In genomic region chr2:61327173-61327572, GRCh38 we compare ENCODE assay signal across 24 cellular contexts.
DNase-seq lines count a peak whose midpoint lies in the region; ATAC-seq, FAIRE-seq and TF ChIP-seq lines count a peak whose summit lies in the region.
"Had no signal": no experiment of that assay in that cellular context is flagged by ENCODE, and none has a peak within 500 bp of the region (broad histone marks: within the 10 kb centered on the region; RNA-seq: fewer than 3 reads in every experiment).

No MANE protein-coding gene starts in this region.

- TF ChIP-seq POLR2A in GM12878 (IDR thresholded peaks at IDR 0.05; ENCODE audit: low read depth, low read length) (no peak), stomach (IDR thresholded peaks at IDR 0.05) (no peak)

- peaks cover 24% of the 10 kb centered on the region for H3K4me1 Mint-ChIP-seq in activated T-cell treated with anti-CD3 and anti-CD28 coated beads, Interleukin-2, amount 50 U/mL, for 72 hours (ENCODE audit: low read depth)
- H3K4me1 Mint-ChIP-seq: activated B cell treated with CpG ODN at 0.5 μM for 24 hours, endodermal cell had no signal

- WGBS in GM12878 (ENCODE audit: insufficient coverage, insufficient replicate concordance, low lambda C conversion rate, missing lambda C conversion rate), result 81% methylated on average over 3 of the region's 3 CpGs
- 46 to 72% (median 50%) methylated on average over 3 of the region's 3 CpGs for WGBS in stomach, 5 donors

- peak overlapping the region in 1 of 2 donors; percentile 50 for H3K4me3 Mint-ChIP-seq in activated T-cell treated with anti-CD3 and anti-CD28 coated beads, Interleukin-2, amount 50 U/mL, for 72 hours
- H3K4me3 Mint-ChIP-seq: activated B cell treated with CpG ODN at 0.5 μM for 24 hours, endodermal cell had no signal

- CTCF ChIA-PET in GM12878 (lab: Yijun Ruan, JAX), result no interaction called here

- H4K20me1 ChIP-seq in MM.1S (ENCODE audit: insufficient read depth, low read length) (no peaks in the 10 kb centered on the region), GM12878 (ENCODE audit: control insufficient read depth, insufficient read depth) (no peaks in the 10 kb centered on the region)

- H3K27ac ChIP-seq in MM.1S (ENCODE audit: low read length), result peak overlapping the region; percentile 17; the same call in 1 of the 2 replicates
- H3K27ac ChIP-seq in GM12878 (ENCODE audit: control insufficient read depth, insufficient read depth), result no peak overlapping the region
- peak overlapping the region in 1 of 5 donors; percentile 58 for H3K27ac ChIP-seq in stomach
- H3K27ac ChIP-seq: brain microvascular endothelial cell, gastroesophageal sphincter, prostate gland, testis, vagina had no signal

- SMC1A ChIA-PET in GM12878 (lab: Charles Lee; ENCODE audit: uncharacterized antibody, unreplicated experiment), result no interaction called here

- peaks cover 3% of the 10 kb centered on the region for H3F3A ChIP-seq in MM.1S (ENCODE audit: insufficient read depth, low read length)

- H3K27me3 ChIP-seq in MM.1S (replicated peaks; ENCODE audit: insufficient read depth, low read length) (no peaks in the 10 kb centered on the region), GM12878 (replicated peaks in 1 of 2; ENCODE audit: control insufficient read depth in 2 of 2, insufficient read depth in 2 of 2, low read length in 1 of 2) (no peaks in the 10 kb centered on the region), stomach (no peaks in the 10 kb centered on the region)
- H3K27me3 ChIP-seq: brain microvascular endothelial cell, gastroesophageal sphincter, testis, vagina had no signal

- H3K9me2 ChIP-seq in MM.1S (replicated peaks; ENCODE audit: insufficient read depth, low read length), result no peaks in the 10 kb centered on the region

- BruUV-seq in GM12878 (replicated peaks; lab: Mats Ljungman, UMichigan), result no TSS peak

- POLR2A ChIA-PET in GM12878 (lab: Charles Lee), result no interaction called here

- RAD21 ChIA-PET in GM12878 (lab: Charles Lee; ENCODE audit: unreplicated experiment), result no interaction called here

- H3K9me3 ChIP-seq in MM.1S (replicated peaks; ENCODE audit: insufficient read depth, low read length), result no peaks in the 10 kb centered on the region
- no peaks in the 10 kb centered on the region for H3K9me3 ChIP-seq in GM12878 (replicated peaks; ENCODE audit: control insufficient read depth, insufficient read depth, low read length)
- no peaks in the 10 kb centered on the region for H3K9me3 ChIP-seq in stomach
- H3K9me3 ChIP-seq: gastroesophageal sphincter, prostate gland, testis, vagina had no signal

- FAIRE-seq in GM12878 (lab: Jason Lieb, UNC), result no peak
- FAIRE-seq: colon, keratinocyte had no signal

- peaks cover 3 to 7% of the 10 kb centered on the region in 2 donors for H3K36me3 Mint-ChIP-seq in activated T-cell treated with anti-CD3 and anti-CD28 coated beads, Interleukin-2, amount 50 U/mL, for 72 hours (ENCODE audit: insufficient read depth in 2 of 2)

- H2AFZ ChIP-seq in MM.1S (ENCODE audit: low read length) (no peak overlapping the region), GM12878 (ENCODE audit: control insufficient read depth, low read depth, low read length) (no peak overlapping the region)

- H3K9ac ChIP-seq in MM.1S (ENCODE audit: low read length) (no peak overlapping the region), GM12878 (ENCODE audit: control insufficient read depth, insufficient read depth, low read length) (no peak overlapping the region)

- no peak overlapping the region for H3K4me3 ChIP-seq in MM.1S (ENCODE audit: low read length)
- no peak overlapping the region for H3K4me3 ChIP-seq in GM12878
- no peak overlapping the region for H3K4me3 ChIP-seq in stomach
- H3K4me3 ChIP-seq: gastroesophageal sphincter, prostate gland, testis, vagina had no signal

- TF ChIP-seq EP300 in GM12878 (IDR thresholded peaks at IDR 0.05; ENCODE audit: borderline replicate concordance in 1 of 2, control insufficient read depth in 1 of 2, low read depth in 2 of 2, low read length in 2 of 2) (no peak), stomach (IDR thresholded peaks at IDR 0.05) (no peak)

- peak; percentile 34 to 40 for ATAC-seq in activated T-cell treated with anti-CD3 and anti-CD28 coated beads, Interleukin-2, amount 50 U/mL, for 72 hours (replicated peaks in 1 of 2)
- ATAC-seq in GM12878 (peak; percentile 30; the same call in 2 of the 3 replicates), GM18517 (IDR thresholded peaks at IDR 0.05; ENCODE audit: unreplicated experiment) (no peak)
- ATAC-seq in stimulated activated naive CD8-positive, alpha-beta T cell treated with anti-CD3 and anti-CD28 coated beads, Interleukin-15, Interleukin-2, amounts not matched to agents 100 U/mL and 50 U/mL, for 24 hours, result no peak
- ATAC-seq: gastroesophageal sphincter, SK-N-SH treated with all-trans-retinoic acid at 6 μM for 48 hours had no signal

- no peaks in the 10 kb centered on the region for H3K9me3 Mint-ChIP-seq in activated T-cell treated with anti-CD3 and anti-CD28 coated beads, Interleukin-2, amount 50 U/mL, for 72 hours
- H3K9me3 Mint-ChIP-seq: activated B cell treated with CpG ODN at 0.5 μM for 24 hours, endodermal cell had no signal

- TF ChIP-seq CTCF in GM10266 (IDR thresholded peaks at IDR 0.05; ENCODE audit: control insufficient read depth, insufficient read depth, low read depth, missing control alignments), result no peak
- no peak for TF ChIP-seq CTCF in MM.1S (IDR thresholded peaks at IDR 0.05; ENCODE audit: low read length)
- no peak for TF ChIP-seq CTCF in GM12878 (IDR thresholded peaks at IDR 0.05 in 2 of 3, conservative IDR thresholded peaks at IDR 0.05 in 1 of 3; ENCODE audit: control insufficient read depth in 2 of 3, extremely low read depth in 1 of 3, insufficient read depth in 1 of 3, low read depth in 3 of 3, low read length in 3 of 3)
- no peak for TF ChIP-seq CTCF in stomach (IDR thresholded peaks at IDR 0.05)

- 0 out of 2 replicates have a peak, but pooled peaks cover 3% of the 10 kb centered on the region for H3K79me2 ChIP-seq in MM.1S (ENCODE audit: low read length)
- no peaks in the 10 kb centered on the region for H3K79me2 ChIP-seq in GM12878 (ENCODE audit: control insufficient read depth, insufficient read depth, low read length)

- no peaks in the 10 kb centered on the region for H3K27me3 Mint-ChIP-seq in activated T-cell treated with anti-CD3 and anti-CD28 coated beads, Interleukin-2, amount 50 U/mL, for 72 hours (ENCODE audit: low read depth)
- H3K27me3 Mint-ChIP-seq: activated B cell treated with CpG ODN at 0.5 μM for 24 hours had no signal

- H3K4me1 ChIP-seq in MM.1S (ENCODE audit: low read length) (peaks cover 11% of the 10 kb centered on the region; the same call in 1 of the 2 replicates), GM12878 (ENCODE audit: control insufficient read depth, insufficient read depth, low read length) (no peaks in the 10 kb centered on the region), stomach (peaks cover 0 to 10% (median 4%) of the 10 kb centered on the region in 4 donors)
- H3K4me1 ChIP-seq: gastroesophageal sphincter, prostate gland, testis had no signal

- no peak for TF ChIP-seq RAD21 in GM12878 (IDR thresholded peaks at IDR 0.05; ENCODE audit: insufficient read depth, low read depth, low read length)

- H3K36me3 ChIP-seq in MM.1S (replicated peaks; ENCODE audit: insufficient read depth, low read length) (no peaks in the 10 kb centered on the region; the same call in 1 of the 2 replicates), GM12878 (ENCODE audit: control insufficient read depth in 2 of 2, insufficient read depth in 2 of 2, low read length in 1 of 2) (peaks cover 0 to 24% of the 10 kb centered on the region in 2 experiments; a peak in 3 of 4 replicates), stomach (peaks cover 15 to 82% (median 65%) of the 10 kb centered on the region in 4 donors)

- peak overlapping the region; percentile 29; the same call in 1 of the 2 replicates for H3K4me2 ChIP-seq in MM.1S (ENCODE audit: low read depth, low read length)
- H3K4me2 ChIP-seq in GM12878 (ENCODE audit: control insufficient read depth, insufficient read depth), result no peak overlapping the region

- in situ Hi-C loops in GM12878 (cut with MboI), result no loop called here

- peak overlapping the region; percentile 33 for H3K27ac Mint-ChIP-seq in activated T-cell treated with anti-CD3 and anti-CD28 coated beads, Interleukin-2, amount 50 U/mL, for 72 hours
- H3K27ac Mint-ChIP-seq: activated B cell treated with CpG ODN at 0.5 μM for 24 hours had no signal

- intact Hi-C loops in GM12878 (cut with micrococcal nuclease; ENCODE audit: unreplicated experiment), result no loop called here
- intact Hi-C loops in stomach (cut with DNase I; ENCODE audit: low total_unique reads), result no loop called here

- no peak for DNase-seq in activated T-cell treated with anti-CD3 and anti-CD28 coated beads, Interleukin-2, amount 50 U/mL, for 72 hours
- no peak for DNase-seq in activated T-cell treated with anti-CD3 and anti-CD28 coated beads for 4 hours
- DNase-seq in GM10266 (ENCODE audit: extremely low spot score), result peak; percentile 9
- peak; percentile 32 for DNase-seq in MM.1S
- no peak for DNase-seq in GM12878 (ENCODE audit: low read depth, low spot score)
- DNase-seq in stimulated activated naive CD8-positive, alpha-beta T cell treated with anti-CD3 and anti-CD28 coated beads, Interleukin-15, Interleukin-2, amounts not matched to agents 100 U/mL and 50 U/mL, for 24 hours, result no peak
- DNase-seq in stomach, result no peak
- DNase-seq: activated B cell treated with CpG ODN at 0.5 μM for 24 hours; activated CD8-positive, alpha-beta memory T cell treated with anti-CD3 and anti-CD28 coated beads, Interleukin-2, amount 50 U/mL, for 4 hours; brain microvascular endothelial cell; C1 segment of cervical spinal cord; endodermal cell; Karpas-422; NCI-H187 treated with DMSO at 0.1 percent for 48 hours; stimulated activated CD4-positive, alpha-beta T cell treated with anti-CD3 and anti-CD28 coated beads, Interleukin-1b, Interleukin-23, amount 100 ng/mL, for 48 hours; T-helper 9 cell; testis had no signal

TF ChIP-seq in GM12878, 131 proteins besides CTCF, POLR2A, EP300 and RAD21 (continues in another document):
- TF ChIP-seq ETV6 (conservative IDR thresholded peaks at IDR 0.05 in 1 of 2, IDR thresholded peaks at IDR 0.05 in 1 of 2; ENCODE audit: borderline replicate concordance in 1 of 2, low read depth in 1 of 2), result no peak
- TF ChIP-seq BCL3 (IDR thresholded peaks at IDR 0.05; ENCODE audit: borderline replicate concordance, insufficient read depth, low read depth, low read length, poor library complexity, severe bottlenecking), result no peak
- no peak for TF ChIP-seq ZNF207 (IDR thresholded peaks at IDR 0.05; ENCODE audit: borderline replicate concordance)
- TF ChIP-seq ASH2L (IDR thresholded peaks at IDR 0.05; ENCODE audit: borderline replicate concordance, low read depth), result no peak
- no peak for TF ChIP-seq KLF5 (IDR thresholded peaks at IDR 0.05; ENCODE audit: partially characterized antibody)

Comparison
In these comparisons a context has a peak if more than half of its experiments do, and no peak if none do; other contexts are left out.
1. ATAC-seq: peak in activated T-cell treated with anti-CD3 and anti-CD28 coated beads, Interleukin-2, amount 50 U/mL, for 72 hours (2 of 2) and GM12878 (single experiment); none in GM18517 (single experiment) and stimulated activated naive CD8-positive, alpha-beta T cell treated with anti-CD3 and anti-CD28 coated beads, Interleukin-15, Interleukin-2, amounts not matched to agents 100 U/mL and 50 U/mL, for 24 hours (single experiment).
2. DNase-seq: peak in GM10266 (single experiment) and MM.1S (single experiment); none in activated T-cell treated with anti-CD3 and anti-CD28 coated beads, Interleukin-2, amount 50 U/mL, for 72 hours (0 of 2), activated T-cell treated with anti-CD3 and anti-CD28 coated beads for 4 hours (single experiment), GM12878 (single experiment), stimulated activated naive CD8-positive, alpha-beta T cell treated with anti-CD3 and anti-CD28 coated beads, Interleukin-15, Interleukin-2, amounts not matched to agents 100 U/mL and 50 U/mL, for 24 hours (single experiment) and stomach (single experiment).